21 cellular contexts compared by ENCODE assay signal in the genomic region with DNA sequence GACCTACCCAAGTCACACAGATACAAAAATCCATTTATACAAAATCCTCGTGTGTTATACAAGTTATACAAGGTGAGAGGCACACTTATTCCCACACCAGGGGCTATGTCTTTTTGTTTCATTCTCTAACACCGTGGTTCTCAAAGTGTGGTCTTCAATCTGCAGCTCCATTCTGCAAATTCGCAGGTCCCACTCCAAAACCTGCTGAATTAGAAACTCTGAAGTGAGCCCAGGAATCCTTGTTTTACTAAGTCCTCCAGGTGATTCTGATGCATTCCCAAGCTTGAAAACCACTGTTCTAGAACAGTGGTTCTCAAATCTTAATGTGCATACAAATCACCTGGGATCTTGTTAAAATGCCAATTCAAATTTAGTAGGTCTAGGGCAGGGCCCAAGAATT. TPM values are rescaled to one million over a fixed set of nuclear protein-coding genes. Genes with fewer than 3 reads are reported as not detected.
DNase-seq lines count a peak whose midpoint lies in the region; ATAC-seq and TF ChIP-seq lines count a peak whose summit lies in the region.
"Had no signal": no experiment of that assay in that cellular context is flagged by ENCODE, and none has a peak within 500 bp of the region (broad histone marks: within the 10 kb centered on the region; RNA-seq: fewer than 3 reads in every experiment).

No MANE protein-coding gene starts in this region.

- H3K36me3 Mint-ChIP-seq in activated T-helper 2 cell treated with anti-CD3 and anti-CD28 coated beads, Interferon-gamma antibody, Interleukin-2, Interleukin-4, amounts not matched to agents 10 μg/mL and 5 μg/mL and 100 μg/mL, durations not matched to agents 14 hours and 24 hours and 36 hours (ENCODE audit: low read depth), result no peaks in the 10 kb centered on the region
- H3K36me3 Mint-ChIP-seq: CD14-positive monocyte; CD8-positive, alpha-beta memory T cell had no signal

- peaks cover 2% of the 10 kb centered on the region for H3K27me3 Mint-ChIP-seq in activated T-helper 2 cell treated with anti-CD3 and anti-CD28 coated beads, Interferon-gamma antibody, Interleukin-2, Interleukin-4, amounts not matched to agents 10 μg/mL and 5 μg/mL and 100 μg/mL, durations not matched to agents 14 hours and 24 hours and 36 hours (ENCODE audit: low read depth)
- H3K27me3 Mint-ChIP-seq: CD4-positive, alpha-beta T cell had no signal

- H3K9me3 Mint-ChIP-seq in activated T-helper 2 cell treated with anti-CD3 and anti-CD28 coated beads, Interferon-gamma antibody, Interleukin-2, Interleukin-4, amounts not matched to agents 10 μg/mL and 5 μg/mL and 100 μg/mL, durations not matched to agents 14 hours and 24 hours and 36 hours, result no peaks in the 10 kb centered on the region
- H3K9me3 Mint-ChIP-seq: CD14-positive monocyte; CD4-positive, alpha-beta T cell; CD8-positive, alpha-beta memory T cell; H9 had no signal

- no peaks in the 10 kb centered on the region for H3K4me1 Mint-ChIP-seq in activated T-helper 2 cell treated with anti-CD3 and anti-CD28 coated beads, Interferon-gamma antibody, Interleukin-2, Interleukin-4, amounts not matched to agents 10 μg/mL and 5 μg/mL and 100 μg/mL, durations not matched to agents 14 hours and 24 hours and 36 hours (ENCODE audit: low read depth)
- H3K4me1 Mint-ChIP-seq: CD14-positive monocyte; CD8-positive, alpha-beta memory T cell had no signal

- no peaks in the 10 kb centered on the region for H3K36me3 ChIP-seq in psoas muscle (ENCODE audit: insufficient read depth in 1 of 2, low read depth in 1 of 2)
- H3K36me3 ChIP-seq: BE2C had no signal

- intact Hi-C loops in psoas muscle (cut with DNase I), result no loop called here
- intact Hi-C loops in activated T-helper 2 cell treated with anti-CD3 and anti-CD28 coated beads, Interferon-gamma antibody, Interleukin-2, Interleukin-4, amounts not matched to agents 10 μg/mL and 5 μg/mL and 100 μg/mL, durations not matched to agents 14 hours and 24 hours and 36 hours (cut with micrococcal nuclease), result loop anchor here (5.0 kb wide), 1 partner anchor 360 kb away; no protein-coding TSS in a partner anchor

- no peak overlapping the region for H3K4me3 ChIP-seq in psoas muscle
- H3K4me3 ChIP-seq: A549; BLaER1 treated with 17β-estradiol and CSF1 and Interleukin-3, amounts not matched to agents 10 nM and 100 nM; GM23248 had no signal

- WGBS in psoas muscle, 3 donors, result 68 to 83% (median 83%) methylated on average over 3 of the region's 3 CpGs

- no peak overlapping the region for H3K27ac ChIP-seq in psoas muscle
- H3K27ac ChIP-seq: A549; BLaER1 treated with 17β-estradiol and CSF1 and Interleukin-3, amounts not matched to agents 10 nM and 100 nM; GM23248 had no signal

- no peaks in the 10 kb centered on the region for H3K9me3 ChIP-seq in psoas muscle
- H3K9me3 ChIP-seq: A549; BE2C; BLaER1 treated with 17β-estradiol and CSF1 and Interleukin-3, amounts not matched to agents 10 nM and 100 nM had no signal

- H3K4me3 Mint-ChIP-seq in activated T-helper 2 cell treated with anti-CD3 and anti-CD28 coated beads, Interferon-gamma antibody, Interleukin-2, Interleukin-4, amounts not matched to agents 10 μg/mL and 5 μg/mL and 100 μg/mL, durations not matched to agents 14 hours and 24 hours and 36 hours (ENCODE audit: low read depth), result no peak overlapping the region
- H3K4me3 Mint-ChIP-seq: CD14-positive monocyte; CD4-positive, alpha-beta T cell; CD8-positive, alpha-beta memory T cell; H9 had no signal

- ATAC-seq in psoas muscle, result no peak
- ATAC-seq: A549, HCT116 had no signal

- no peaks in the 10 kb centered on the region for H3K27me3 ChIP-seq in psoas muscle (ENCODE audit: insufficient read depth in 3 of 3, low read length in 2 of 3)
- H3K27me3 ChIP-seq: BE2C; BLaER1 treated with 17β-estradiol and CSF1 and Interleukin-3, amounts not matched to agents 10 nM and 100 nM had no signal

- DNase-seq in DMS79 treated with DMSO at 0.1 percent for 48 hours (lab: John Stamatoyannopoulos, UW) (peak; percentile 58), NCI-H526 (lab: John Stamatoyannopoulos, UW) (peak; percentile 87 to 91), left kidney (ENCODE audit: low read depth, low spot score) (peak; percentile 53), SW480 (ENCODE audit: low spot score) (no peak), psoas muscle (no peak)
- no peak for DNase-seq in activated T-helper 2 cell treated with anti-CD3 and anti-CD28 coated beads, Interferon-gamma antibody, Interleukin-2, Interleukin-4, amounts not matched to agents 10 μg/mL and 5 μg/mL and 100 μg/mL, durations not matched to agents 14 hours and 24 hours and 36 hours (ENCODE audit: low spot score)
- DNase-seq: 8988T; ACHN; AML-193; BE2C; CD4-positive, alpha-beta T cell; CD8-positive, alpha-beta memory T cell; DMS 273 treated with DMSO at 0.1 percent for 48 hours; DND-41; GM23248; H9 had no signal

- H3K27ac Mint-ChIP-seq in activated T-helper 2 cell treated with anti-CD3 and anti-CD28 coated beads, Interferon-gamma antibody, Interleukin-2, Interleukin-4, amounts not matched to agents 10 μg/mL and 5 μg/mL and 100 μg/mL, durations not matched to agents 14 hours and 24 hours and 36 hours, result no peak overlapping the region
- H3K27ac Mint-ChIP-seq: CD14-positive monocyte; CD4-positive, alpha-beta T cell had no signal

- H3K4me1 ChIP-seq in psoas muscle, result no peaks in the 10 kb centered on the region
- H3K4me1 ChIP-seq: A549, BE2C had no signal

- no peak for TF ChIP-seq CTCF in psoas muscle (IDR thresholded peaks at IDR 0.05)

RNA-seq across cellular contexts. Expression of a gene that starts 35.2 kb away (rescaled TPM):
- total RNA-seq in psoas muscle, result not detected
- polyA plus RNA-seq in psoas muscle, result under 1 TPM in 1 of 3 donors, not detected in 2; 0.06 TPM
- total RNA-seq in activated T-helper 2 cell treated with anti-CD3 and anti-CD28 coated beads, Interferon-gamma antibody, Interleukin-2, Interleukin-4, amounts not matched to agents 10 μg/mL and 5 μg/mL and 100 μg/mL, durations not matched to agents 14 hours and 24 hours and 36 hours, result not detected in 2 replicates
- total RNA-seq: CD4-positive, alpha-beta T cell; CD8-positive, alpha-beta memory T cell; GM23248; H4 had no signal
- polyA plus RNA-seq: A549, CD14-positive monocyte, GM23248 had no signal

Comparison
In these comparisons a context has a peak if more than half of its experiments do, and no peak if none do; other contexts are left out.
1. DNase-seq: peak in DMS79 treated with DMSO at 0.1 percent for 48 hours (single experiment), NCI-H526 (2 of 2) and left kidney (single experiment); none in SW480 (single experiment), psoas muscle (0 of 2) and activated T-helper 2 cell treated with anti-CD3 and anti-CD28 coated beads, Interferon-gamma antibody, Interleukin-2, Interleukin-4, amounts not matched to agents 10 μg/mL and 5 μg/mL and 100 μg/mL, durations not matched to agents 14 hours and 24 hours and 36 hours (single experiment).